ENCODE assay signal across 8 cellular contexts in genomic region chr17:35243459-35244204, GRCh38. TPM values are rescaled to one million over a fixed set of nuclear protein-coding genes. Genes with fewer than 3 reads are reported as not detected.
DNase-seq lines count a peak whose midpoint lies in the region; ATAC-seq and TF ChIP-seq lines count a peak whose summit lies in the region.

No MANE protein-coding gene starts in this region.

- no peak overlapping the region for H2BK12ac ChIP-seq in neuronal stem cell (ENCODE audit: low read length)

- H3K4me3 ChIP-seq in Panc1 (ENCODE audit: low read depth in 2 of 2, low read length in 2 of 2) (peak overlapping the region; percentile 72 to 96), neuronal stem cell (ENCODE audit: low read length in 2 of 2) (peak overlapping the region; percentile 72 to 80), transverse colon (peak overlapping the region; percentile 46 to 73 (median 60))

- peak overlapping the region; percentile 77 for H3K4me2 ChIP-seq in neuronal stem cell (ENCODE audit: insufficient read depth, low read length, poor library complexity, severe bottlenecking)

- peaks cover 27% of the 10 kb centered on the region for H3K4me1 ChIP-seq in Panc1 (ENCODE audit: control insufficient read depth, insufficient read depth, low read length)
- peaks cover 9 to 15% of the 10 kb centered on the region in 2 donors for H3K4me1 ChIP-seq in neuronal stem cell (ENCODE audit: control insufficient read depth in 2 of 2, insufficient read depth in 1 of 2, low read depth in 1 of 2, low read length in 2 of 2)
- H3K4me1 ChIP-seq in transverse colon: peaks cover 5 to 35% (median 12%) of the 10 kb centered on the region in 4 donors

- in situ Hi-C loops in Panc1 (cut with HindIII; ENCODE audit: low pct_unique_long_range_greater_than_20kb, low sequenced_read_pairs) (no loop called here), transverse colon (cut with MboI; ENCODE audit: low pct_ligation_motif_present in 1 of 4, low pct_unique_long_range_greater_than_20kb in 1 of 4, low sequenced_read_pairs in 3 of 4) (no loop called here)

- H3K18ac ChIP-seq in neuronal stem cell (ENCODE audit: low read length): peak overlapping the region; percentile 12

- DNase-seq in NOMO-1 treated with DMSO at 0.1 percent for 48 hours (lab: John Stamatoyannopoulos, UW; ENCODE audit: unreplicated experiment) (peak; percentile 25), NOMO-1 treated with dmso at 0.1 percent for 144 hours (lab: John Stamatoyannopoulos, UW; ENCODE audit: unreplicated experiment) (no peak), Panc1 (ENCODE audit: low read depth, low spot score) (no peak), foreskin melanocyte (peak; percentile 60), neuronal stem cell (ENCODE audit: low spot score) (peak; percentile 24), transverse colon (peak; percentile 55), NCI-H2107 (lab: John Stamatoyannopoulos, UW) (no peak)
- peak; percentile 83 for DNase-seq in activated effector memory CD4-positive, alpha-beta T cell treated with anti-CD3 and anti-CD28 coated beads, Interleukin-2, amount 50 U/mL, for 16 hours

- no peak overlapping the region for H3K23ac ChIP-seq in neuronal stem cell (ENCODE audit: low read depth, low read length, poor library complexity)

- H3K27ac ChIP-seq in Panc1 (ENCODE audit: low read length) (peak overlapping the region; percentile 77), neuronal stem cell (replicated peaks; ENCODE audit: low read length) (no peak overlapping the region), transverse colon (peak overlapping the region; percentile 92 to 96 (median 94))

- CTCF ChIA-PET in Panc1 (lab: Charles Lee): no interaction called here

- WGBS in neuronal stem cell (ENCODE audit: extremely low coverage in 2 of 2, insufficient read length in 2 of 2, insufficient replicate concordance in 1 of 2), 2 donors: no CpG with 5 or more reads among the region's 17 CpGs
- WGBS in transverse colon (ENCODE audit: low coverage in 1 of 2), 2 donors: 2 to 12% methylated on average over 2 to 17 of the region's 17 CpGs

- no peak overlapping the region for H2BK120ac ChIP-seq in neuronal stem cell (ENCODE audit: low read depth, low read length)

- H4K91ac ChIP-seq in neuronal stem cell (ENCODE audit: low read depth, low read length, poor library complexity): no peak overlapping the region

- no peak overlapping the region for H3K9ac ChIP-seq in neuronal stem cell (ENCODE audit: low read depth, low read length, poor library complexity)

- no peak overlapping the region for H3K4ac ChIP-seq in neuronal stem cell (ENCODE audit: low read length)

- H2BK15ac ChIP-seq in neuronal stem cell (ENCODE audit: low read length): no peak overlapping the region

- H3K79me1 ChIP-seq in neuronal stem cell (ENCODE audit: low read depth, low read length): no peaks in the 10 kb centered on the region

- H3K27me3 ChIP-seq in Panc1 (ENCODE audit: control insufficient read depth, insufficient read depth, low read length) (no peaks in the 10 kb centered on the region), neuronal stem cell (ENCODE audit: control insufficient read depth in 3 of 3, insufficient read depth in 3 of 3, low read depth in 1 of 3, low read length in 3 of 3) (no peaks in the 10 kb centered on the region), transverse colon (peaks cover 15% of the 10 kb centered on the region)

- intact Hi-C loops in Panc1 (cut with micrococcal nuclease; ENCODE audit: unreplicated experiment): no loop called here
- intact Hi-C loops in transverse colon (cut with DNase I; ENCODE audit: low total_unique reads): no loop called here

- POLR2A ChIA-PET in Panc1 (lab: Charles Lee): no interaction called here

- H2AK5ac ChIP-seq in neuronal stem cell (ENCODE audit: low read depth, low read length): no peak overlapping the region

- BruUV-seq in Panc1 (replicated peaks; lab: Mats Ljungman, UMichigan): TSS peak; percentile 86

- no peak overlapping the region for H3K14ac ChIP-seq in neuronal stem cell (ENCODE audit: low read length)

- H2BK5ac ChIP-seq in neuronal stem cell (ENCODE audit: low read length): no peak overlapping the region

- TF ChIP-seq POLR2A in transverse colon (IDR thresholded peaks at IDR 0.05): no peak

- H3K9me3 ChIP-seq in Panc1 (ENCODE audit: control insufficient read depth, insufficient read depth, low read depth, low read length) (no peaks in the 10 kb centered on the region), neuronal stem cell (replicated peaks in 1 of 2; ENCODE audit: control insufficient read depth in 2 of 2, insufficient read depth in 1 of 2, low read depth in 1 of 2, low read length in 2 of 2) (no peaks in the 10 kb centered on the region), transverse colon (no peaks in the 10 kb centered on the region)

- no peak for TF ChIP-seq CTCF in Panc1 (IDR thresholded peaks at IDR 0.05)
- no peak for TF ChIP-seq CTCF in transverse colon (IDR thresholded peaks at IDR 0.05)

- no peak overlapping the region for H4K8ac ChIP-seq in neuronal stem cell (ENCODE audit: low read depth, low read length)

- peak; percentile 38 for ATAC-seq in Panc1

- peak overlapping the region; percentile 98 for H2AFZ ChIP-seq in neuronal stem cell (ENCODE audit: low read length)

- no peak for TF ChIP-seq EP300 in transverse colon (IDR thresholded peaks at IDR 0.05; ENCODE audit: low read depth)

- H3K36me3 ChIP-seq in Panc1 (ENCODE audit: control insufficient read depth, insufficient read depth, low read length): no peaks in the 10 kb centered on the region
- no peaks in the 10 kb centered on the region for H3K36me3 ChIP-seq in neuronal stem cell (replicated peaks in 1 of 2; ENCODE audit: control insufficient read depth in 2 of 2, insufficient read depth in 2 of 2, low read length in 2 of 2)
- no peaks in the 10 kb centered on the region for H3K36me3 ChIP-seq in transverse colon

RNA-seq across cellular contexts. Expression of gene SLFN5, which starts 0.8 kb away (rescaled TPM):
- total RNA-seq in Panc1 (2021; ENCODE audit: unreplicated experiment) (5.4 TPM), transverse colon (10 to 100 TPM in 1 of 4 donors, 1 to 10 TPM in 3; 2.8 to 14.0 (median 5.7) TPM)
- 2.4 TPM for polyA plus RNA-seq in Panc1 (2012; ENCODE audit: insufficient read length)
- polyA plus RNA-seq in neuronal stem cell (2013, experiment 1 of 2): 2.3 TPM
- polyA plus RNA-seq in neuronal stem cell (2013, experiment 2 of 2): 2.1 TPM

RNA-seq across cellular contexts. Expression of gene SLC35G3, which starts 49.4 kb away (rescaled TPM):
- total RNA-seq in Panc1 (2021; ENCODE audit: unreplicated experiment) (not detected), transverse colon (not detected)
- not detected for polyA plus RNA-seq in Panc1 (2012; ENCODE audit: insufficient read length)
- polyA plus RNA-seq in neuronal stem cell (2013, experiment 1 of 2): not detected
- polyA plus RNA-seq in neuronal stem cell (2013, experiment 2 of 2): not detected

Comparison
In these comparisons a context has a peak if more than half of its experiments do, and no peak if none do; other contexts are left out.
1. DNase-seq: peak in NOMO-1 treated with DMSO at 0.1 percent for 48 hours (single experiment), activated effector memory CD4-positive, alpha-beta T cell treated with anti-CD3 and anti-CD28 coated beads, Interleukin-2, amount 50 U/mL, for 16 hours (single experiment), foreskin melanocyte (single experiment), neuronal stem cell (single experiment) and transverse colon (single experiment); none in NOMO-1 treated with dmso at 0.1 percent for 144 hours (single experiment), Panc1 (single experiment) and NCI-H2107 (single experiment).
2. Peak in every context shown above with its lines, with median percentiles within 50 percentile points of each other: H3K4me3 ChIP-seq.